Comparison of ENCODE assay signal across 17 cellular contexts in genomic region chr1:27325286-27325685, GRCh38. TPM values are rescaled to one million over a fixed set of nuclear protein-coding genes. Genes with fewer than 3 reads are reported as not detected.
DNase-seq lines count a peak whose midpoint lies in the region; ATAC-seq, FAIRE-seq and TF ChIP-seq lines count a peak whose summit lies in the region.
"Had no signal": no experiment of that assay in that cellular context is flagged by ENCODE, and none has a peak within 500 bp of the region (broad histone marks: within the 10 kb centered on the region; RNA-seq: fewer than 3 reads in every experiment).

No MANE protein-coding gene starts in this region.

- no peaks in the 10 kb centered on the region for H3K27me3 Mint-ChIP-seq in activated CD4-positive, alpha-beta T cell treated with anti-CD3 and anti-CD28 coated beads for 36 hours
- peaks cover 3% of the 10 kb centered on the region for H3K27me3 Mint-ChIP-seq in endothelial cell (ENCODE audit: unreplicated experiment)

- DNase-seq in activated CD4-positive, alpha-beta T cell treated with anti-CD3 and anti-CD28 coated beads for 36 hours: no peak
- DNase-seq in activated CD4-positive, alpha-beta T cell treated with anti-CD3 and anti-CD28 coated beads, Interleukin-2, amount 50 U/mL, for 48 hours: no peak
- DNase-seq in left ventricle myocardium inferior: no peak
- DNase-seq in heart right ventricle: no peak
- no peak for DNase-seq in endothelial cell (ENCODE audit: low spot score)
- DNase-seq in central memory CD4-positive, alpha-beta T cell: no peak
- DNase-seq in HepG2 (ENCODE audit: low spot score): no peak
- DNase-seq: CD8-positive, alpha-beta memory T cell; GF-D8; HCEC 1CT; HFFc6 had no signal

- no TSS peak for BruUV-seq in HepG2 (replicated peaks; lab: Mats Ljungman, UMichigan)

- WGBS in heart right ventricle, 2 donors: 86 to 91% methylated on average over 15 of the region's 15 CpGs
- 98% methylated on average over 14 of the region's 15 CpGs for WGBS in HepG2 (ENCODE audit: low lambda C conversion rate)

- intact Hi-C loops in activated CD4-positive, alpha-beta T cell treated with anti-CD3 and anti-CD28 coated beads for 36 hours (cut with DNase I, micrococcal nuclease): loop anchor here in 1 of 2 experiments (10.0 kb wide), 1 partner anchor 280 kb away; the partner anchor contains the start of gene AHDC1
- intact Hi-C loops in left ventricle myocardium inferior (cut with micrococcal nuclease): no loop called here
- intact Hi-C loops in heart right ventricle (cut with DNase I): loop anchor here in 1 of 10 donors (5.0 kb wide), 1 partner anchor 37 kb away; no protein-coding TSS in a partner anchor
- intact Hi-C loops in HepG2 (cut with micrococcal nuclease; ENCODE audit: unreplicated experiment): no loop called here

- no peak for TF ChIP-seq EP300 in HepG2 (IDR thresholded peaks at IDR 0.05; ENCODE audit: low read depth in 2 of 2, low read length in 2 of 2)
- no peak for TF ChIP-seq EP300 in HepG2 (CRISPR knock-in tag; IDR thresholded peaks at IDR 0.05; ENCODE audit: borderline replicate concordance)

- peak overlapping the region; percentile 63 for H3K27ac ChIP-seq in left ventricle myocardium inferior (replicated peaks)
- peak overlapping the region in 2 of 10 donors; percentile 40 to 64 for H3K27ac ChIP-seq in heart right ventricle
- no peak overlapping the region for H3K27ac ChIP-seq in HepG2 (ENCODE audit: extremely low read length, insufficient read depth, low read length)
- H3K27ac ChIP-seq: 22Rv1, BLaER1 had no signal

- H3K27ac Mint-ChIP-seq in activated CD4-positive, alpha-beta T cell treated with anti-CD3 and anti-CD28 coated beads for 36 hours: peak overlapping the region; percentile 25
- H3K27ac Mint-ChIP-seq in endothelial cell (ENCODE audit: unreplicated experiment): peak overlapping the region; percentile 25
- H3K27ac Mint-ChIP-seq: HFFc6 had no signal

- H3K4me1 Mint-ChIP-seq in activated CD4-positive, alpha-beta T cell treated with anti-CD3 and anti-CD28 coated beads for 36 hours: peaks cover 60% of the 10 kb centered on the region
- H3K4me1 Mint-ChIP-seq in endothelial cell (ENCODE audit: unreplicated experiment): peaks cover 28% of the 10 kb centered on the region

- H3K36me3 Mint-ChIP-seq in activated CD4-positive, alpha-beta T cell treated with anti-CD3 and anti-CD28 coated beads for 36 hours (ENCODE audit: low read depth): peaks cover 36% of the 10 kb centered on the region
- peaks cover 17% of the 10 kb centered on the region for H3K36me3 Mint-ChIP-seq in endothelial cell (ENCODE audit: low read depth, unreplicated experiment)

- FAIRE-seq in HepG2 (lab: Jason Lieb, UNC): no peak

- TF ChIP-seq CTCF in left ventricle myocardium inferior (IDR thresholded peaks at IDR 0.05; ENCODE audit: borderline replicate concordance): no peak
- no peak for TF ChIP-seq CTCF in heart right ventricle (IDR thresholded peaks at IDR 0.05)
- no peak for TF ChIP-seq CTCF in endothelial cell (IDR thresholded peaks at IDR 0.05; ENCODE audit: unreplicated experiment)
- TF ChIP-seq CTCF in HepG2 (CRISPR knock-in tag; IDR thresholded peaks at IDR 0.05): no peak

- peaks cover 26% of the 10 kb centered on the region for H3K36me3 ChIP-seq in left ventricle myocardium inferior
- H3K36me3 ChIP-seq in heart right ventricle: peaks cover 0 to 65% (median 8%) of the 10 kb centered on the region in 9 donors
- peaks cover 5 to 46% of the 10 kb centered on the region in 2 experiments; a peak in 4 of 5 replicates for H3K36me3 ChIP-seq in HepG2 (replicated peaks in 1 of 2; ENCODE audit: control insufficient read depth in 1 of 2, insufficient read depth in 2 of 2, low read length in 2 of 2)

- H3K4me3 Mint-ChIP-seq in activated CD4-positive, alpha-beta T cell treated with anti-CD3 and anti-CD28 coated beads for 36 hours: no peak overlapping the region
- peak overlapping the region; percentile 29 for H3K4me3 Mint-ChIP-seq in endothelial cell (ENCODE audit: unreplicated experiment)
- H3K4me3 Mint-ChIP-seq: HFFc6 had no signal

- CTCF ChIA-PET in activated CD4-positive, alpha-beta T cell treated with anti-CD3 and anti-CD28 coated beads for 36 hours (lab: Charles Lee): interaction anchor here (1.1 to 1.5 kb wide), 2 partner anchors 66 to 279 kb away, joined by 6 to 7 read pairs; no protein-coding TSS in a partner anchor
- CTCF ChIA-PET in HepG2 (lab: Yijun Ruan, JAX; ENCODE audit: low intra/inter-chr PET ratio, low total read pairs): no interaction called here

- in situ Hi-C loops in HepG2 (cut with HindIII; ENCODE audit: extremely low pct_ligation_motif_present, low pct_unique_long_range_greater_than_20kb): no loop called here

- peaks cover 35% of the 10 kb centered on the region for H3K79me2 ChIP-seq in HepG2 (ENCODE audit: insufficient read depth, low read length)

- H3K9me3 Mint-ChIP-seq in activated CD4-positive, alpha-beta T cell treated with anti-CD3 and anti-CD28 coated beads for 36 hours (ENCODE audit: low read depth): no peaks in the 10 kb centered on the region
- no peaks in the 10 kb centered on the region for H3K9me3 Mint-ChIP-seq in endothelial cell (ENCODE audit: unreplicated experiment)
- H3K9me3 Mint-ChIP-seq: CD8-positive, alpha-beta memory T cell; HFFc6 had no signal

- peaks cover 76% of the 10 kb centered on the region for H3K4me1 ChIP-seq in left ventricle myocardium inferior
- peaks cover 10 to 77% (median 52%) of the 10 kb centered on the region in 9 donors for H3K4me1 ChIP-seq in heart right ventricle
- peaks cover 26% of the 10 kb centered on the region for H3K4me1 ChIP-seq in HepG2 (ENCODE audit: insufficient read depth, low read length)
- H3K4me1 ChIP-seq: Caco-2 had no signal

- ATAC-seq in activated CD4-positive, alpha-beta T cell treated with anti-CD3 and anti-CD28 coated beads for 36 hours: no peak
- ATAC-seq in heart right ventricle: no peak
- ATAC-seq in HepG2: no peak

- no peak overlapping the region for H3K9ac ChIP-seq in HepG2 (ENCODE audit: insufficient read depth, low read depth, low read length)
- H3K9ac ChIP-seq: BLaER1 had no signal

- no peak for TF ChIP-seq RAD21 in HepG2 (CRISPR knock-in tag; IDR thresholded peaks at IDR 0.05)

- H3K4me2 ChIP-seq in HepG2 (ENCODE audit: low read depth, low read length): no peak overlapping the region
- H3K4me2 ChIP-seq: BLaER1 had no signal

- no peak overlapping the region for H3K4me3 ChIP-seq in left ventricle myocardium inferior
- H3K4me3 ChIP-seq in heart right ventricle: no peak overlapping the region
- no peak overlapping the region for H3K4me3 ChIP-seq in HepG2 (replicated peaks in 1 of 3; ENCODE audit: insufficient read depth in 1 of 3, low read depth in 2 of 3, low read length in 3 of 3)
- H3K4me3 ChIP-seq: BLaER1 had no signal

- H3K9me3 ChIP-seq in left ventricle myocardium inferior (replicated peaks): no peaks in the 10 kb centered on the region
- no peaks in the 10 kb centered on the region for H3K9me3 ChIP-seq in heart right ventricle
- no peaks in the 10 kb centered on the region for H3K9me3 ChIP-seq in HepG2 (ENCODE audit: low read length)
- H3K9me3 ChIP-seq: BLaER1, Caco-2 had no signal

- no peak for TF ChIP-seq POLR2A in HepG2 (IDR thresholded peaks at IDR 0.05; ENCODE audit: insufficient read depth in 1 of 2, low read depth in 2 of 2, low read length in 2 of 2)

- H3K27me3 ChIP-seq in left ventricle myocardium inferior (ENCODE audit: low read depth): no peaks in the 10 kb centered on the region
- no peaks in the 10 kb centered on the region for H3K27me3 ChIP-seq in heart right ventricle
- H3K27me3 ChIP-seq in HepG2 (ENCODE audit: control insufficient read depth in 1 of 2, insufficient read depth in 2 of 2, low read length in 2 of 2): peaks cover 0 to 6% of the 10 kb centered on the region in 2 experiments; a peak in 1 of 5 replicates
- H3K27me3 ChIP-seq: BLaER1 had no signal

- H4K20me1 ChIP-seq in HepG2 (ENCODE audit: insufficient read depth, low read length): no peaks in the 10 kb centered on the region

- POLR2A ChIA-PET in activated CD4-positive, alpha-beta T cell treated with anti-CD3 and anti-CD28 coated beads for 36 hours (lab: Charles Lee): no interaction called here
- POLR2A ChIA-PET in HepG2 (lab: Yijun Ruan, JAX): no interaction called here

- no peak overlapping the region for H2AFZ ChIP-seq in HepG2 (ENCODE audit: low read length)

RNA-seq across cellular contexts. Expression of gene TMEM222, which starts 3.3 kb away (rescaled TPM):
- total RNA-seq in activated CD4-positive, alpha-beta T cell treated with anti-CD3 and anti-CD28 coated beads for 36 hours: 10 to 100 TPM; 27.5 to 31.2 TPM
- total RNA-seq in left ventricle myocardium inferior: 19.4 TPM
- total RNA-seq in heart right ventricle: 10 to 100 TPM; 24.1 to 32.8 (median 26.4) TPM
- 10 to 100 TPM; 32.2 to 47.2 TPM for polyA plus RNA-seq in heart right ventricle
- total RNA-seq in endothelial cell (ENCODE audit: unreplicated experiment): 43.5 TPM
- 9.9 and 22.7 TPM in 2 replicates for total RNA-seq in HepG2 (2016; rRNA removed; fragmentation: Illumina TruSeq; extraction: Trizol)
- total RNA-seq in HepG2 (2016; cell fraction: cytosol; rRNA removed; fragmentation: Illumina TruSeq; extraction: Trizol; ENCODE audit: low read depth): 10.4 and 13.7 TPM in 2 replicates
- total RNA-seq in HepG2 (2016; cell fraction: insoluble cytoplasmic fraction; rRNA removed; fragmentation: Illumina TruSeq; extraction: Trizol): 9.9 and 24.4 TPM in 2 replicates
- total RNA-seq in HepG2 (2016; cell fraction: membrane; rRNA removed; fragmentation: Illumina TruSeq; extraction: Trizol): 19.0 and 21.0 TPM in 2 replicates
- total RNA-seq in HepG2 (2016; cell fraction: nucleus; rRNA removed; fragmentation: Illumina TruSeq; extraction: Trizol): 20.8 and 23.3 TPM in 2 replicates
- polyA plus RNA-seq in HepG2 (2011; rRNA removed): 29.6 and 40.8 TPM in 2 replicates
- 26.0 and 32.7 TPM in 2 replicates for polyA plus RNA-seq in HepG2 (2011; cell fraction: cytosol; rRNA removed)
- 63.1 and 68.2 TPM in 2 replicates for polyA plus RNA-seq in HepG2 (2011; cell fraction: nucleus; rRNA removed)
- 17.8 and 25.1 TPM in 2 replicates for polyA plus RNA-seq in HepG2 (2012)
- polyA plus RNA-seq in HepG2 (2016; cell fraction: cytosol; fragmentation: Illumina TruSeq; extraction: Trizol; ENCODE audit: low read depth): 16.5 and 17.4 TPM in 2 replicates
- 11.5 and 18.3 TPM in 2 replicates for polyA plus RNA-seq in HepG2 (2016; cell fraction: insoluble cytoplasmic fraction; fragmentation: Illumina TruSeq; extraction: Trizol; ENCODE audit: low read depth)
- 21.3 and 22.0 TPM in 2 replicates for polyA plus RNA-seq in HepG2 (2016; cell fraction: membrane; fragmentation: Illumina TruSeq; extraction: Trizol; ENCODE audit: low read depth)
- 49.6 and 50.9 TPM in 2 replicates for polyA plus RNA-seq in HepG2 (2016; cell fraction: nucleus; fragmentation: Illumina TruSeq; extraction: Trizol; ENCODE audit: insufficient read depth, low read depth)
- polyA minus RNA-seq in HepG2 (2011; rRNA and poly(A)+ RNA removed; ENCODE audit: low replicate concordance): 59.9 and 69.4 TPM in 2 replicates
- polyA minus RNA-seq in HepG2 (2011; cell fraction: cytosol; rRNA and poly(A)+ RNA removed): 11.7 and 18.2 TPM in 2 replicates
- 16.6 and 21.0 TPM in 2 replicates for polyA minus RNA-seq in HepG2 (2011; cell fraction: nucleus; rRNA and poly(A)+ RNA removed)

RNA-seq across cellular contexts. Expression of gene SYTL1, which starts 16.5 kb away (rescaled TPM):
- 10 to 100 TPM; 21.4 to 26.1 TPM for total RNA-seq in activated CD4-positive, alpha-beta T cell treated with anti-CD3 and anti-CD28 coated beads for 36 hours
- total RNA-seq in left ventricle myocardium inferior: 1.1 TPM
- total RNA-seq in heart right ventricle: 1 to 10 TPM in 2 of 10 donors, under 1 TPM in 8; 0.30 to 4.3 (median 0.68) TPM
- 1 to 10 TPM in 1 of 2 donors, under 1 TPM in 1; 0.46 to 2.5 TPM for polyA plus RNA-seq in heart right ventricle
- 1.3 TPM for total RNA-seq in endothelial cell (ENCODE audit: unreplicated experiment)
- 9.1 and 17.8 TPM in 2 replicates for total RNA-seq in HepG2 (2016; rRNA removed; fragmentation: Illumina TruSeq; extraction: Trizol)
- total RNA-seq in HepG2 (2016; cell fraction: cytosol; rRNA removed; fragmentation: Illumina TruSeq; extraction: Trizol; ENCODE audit: low read depth): 5.6 TPM in 2 replicates
- total RNA-seq in HepG2 (2016; cell fraction: insoluble cytoplasmic fraction; rRNA removed; fragmentation: Illumina TruSeq; extraction: Trizol): 7.9 and 19.8 TPM in 2 replicates
- total RNA-seq in HepG2 (2016; cell fraction: membrane; rRNA removed; fragmentation: Illumina TruSeq; extraction: Trizol): 7.4 and 8.0 TPM in 2 replicates
- 15.9 and 19.3 TPM in 2 replicates for total RNA-seq in HepG2 (2016; cell fraction: nucleus; rRNA removed; fragmentation: Illumina TruSeq; extraction: Trizol)
- polyA plus RNA-seq in HepG2 (2011; rRNA removed): 11.1 and 15.8 TPM in 2 replicates
- 4.7 and 8.4 TPM in 2 replicates for polyA plus RNA-seq in HepG2 (2011; cell fraction: cytosol; rRNA removed)
- 175 and 243 TPM in 2 replicates for polyA plus RNA-seq in HepG2 (2011; cell fraction: nucleus; rRNA removed)
- 7.2 and 8.3 TPM in 2 replicates for polyA plus RNA-seq in HepG2 (2012)
- 3.6 and 4.2 TPM in 2 replicates for polyA plus RNA-seq in HepG2 (2016; cell fraction: cytosol; fragmentation: Illumina TruSeq; extraction: Trizol; ENCODE audit: low read depth)
- polyA plus RNA-seq in HepG2 (2016; cell fraction: insoluble cytoplasmic fraction; fragmentation: Illumina TruSeq; extraction: Trizol; ENCODE audit: low read depth): 8.1 and 8.6 TPM in 2 replicates
- polyA plus RNA-seq in HepG2 (2016; cell fraction: membrane; fragmentation: Illumina TruSeq; extraction: Trizol; ENCODE audit: low read depth): 4.6 and 5.4 TPM in 2 replicates
- polyA plus RNA-seq in HepG2 (2016; cell fraction: nucleus; fragmentation: Illumina TruSeq; extraction: Trizol; ENCODE audit: insufficient read depth, low read depth): 45.3 and 50.8 TPM in 2 replicates
- polyA minus RNA-seq in HepG2 (2011; rRNA and poly(A)+ RNA removed; ENCODE audit: low replicate concordance): 0.21 and 11.5 TPM in 2 replicates
- polyA minus RNA-seq in HepG2 (2011; cell fraction: cytosol; rRNA and poly(A)+ RNA removed): 3.3 and 6.7 TPM in 2 replicates
- 14.3 and 14.8 TPM in 2 replicates for polyA minus RNA-seq in HepG2 (2011; cell fraction: nucleus; rRNA and poly(A)+ RNA removed)

RNA-seq across cellular contexts. Expression of gene MAP3K6, which starts 41.5 kb away (rescaled TPM):
- total RNA-seq in activated CD4-positive, alpha-beta T cell treated with anti-CD3 and anti-CD28 coated beads for 36 hours: 1 to 10 TPM; 6.5 to 8.8 TPM
- total RNA-seq in left ventricle myocardium inferior (45.2 TPM), heart right ventricle (10 to 100 TPM; 18.6 to 71.1 (median 27.1) TPM), endothelial cell (ENCODE audit: unreplicated experiment) (35.7 TPM), HepG2 (2016; rRNA removed; fragmentation: Illumina TruSeq; extraction: Trizol) (2.7 and 3.5 TPM in 2 replicates)
- polyA plus RNA-seq in heart right ventricle (100 to 1,000 TPM in 1 of 2 donors, 10 to 100 TPM in 1; 58.5 to 179 TPM), HepG2 (2011; rRNA removed) (2.7 and 3.2 TPM in 2 replicates)
- total RNA-seq in HepG2 (2016; cell fraction: cytosol; rRNA removed; fragmentation: Illumina TruSeq; extraction: Trizol; ENCODE audit: low read depth): 0.62 and 2.3 TPM in 2 replicates
- 2.6 and 2.8 TPM in 2 replicates for total RNA-seq in HepG2 (2016; cell fraction: insoluble cytoplasmic fraction; rRNA removed; fragmentation: Illumina TruSeq; extraction: Trizol)
- 0.93 and 0.99 TPM in 2 replicates for total RNA-seq in HepG2 (2016; cell fraction: membrane; rRNA removed; fragmentation: Illumina TruSeq; extraction: Trizol)
- total RNA-seq in HepG2 (2016; cell fraction: nucleus; rRNA removed; fragmentation: Illumina TruSeq; extraction: Trizol): 1.8 and 2.3 TPM in 2 replicates
- 1.2 and 1.4 TPM in 2 replicates for polyA plus RNA-seq in HepG2 (2011; cell fraction: cytosol; rRNA removed)
- polyA plus RNA-seq in HepG2 (2011; cell fraction: nucleus; rRNA removed): 20.8 and 29.2 TPM in 2 replicates
- 0.97 and 2.1 TPM in 2 replicates for polyA plus RNA-seq in HepG2 (2012)
- 0.44 and 1.2 TPM in 2 replicates for polyA plus RNA-seq in HepG2 (2016; cell fraction: cytosol; fragmentation: Illumina TruSeq; extraction: Trizol; ENCODE audit: low read depth)
- 2.4 and 2.8 TPM in 2 replicates for polyA plus RNA-seq in HepG2 (2016; cell fraction: insoluble cytoplasmic fraction; fragmentation: Illumina TruSeq; extraction: Trizol; ENCODE audit: low read depth)
- 1.1 and 1.2 TPM in 2 replicates for polyA plus RNA-seq in HepG2 (2016; cell fraction: membrane; fragmentation: Illumina TruSeq; extraction: Trizol; ENCODE audit: low read depth)
- polyA plus RNA-seq in HepG2 (2016; cell fraction: nucleus; fragmentation: Illumina TruSeq; extraction: Trizol; ENCODE audit: insufficient read depth, low read depth): 5.1 and 8.1 TPM in 2 replicates
- polyA minus RNA-seq in HepG2 (2011; rRNA and poly(A)+ RNA removed; ENCODE audit: low replicate concordance): 5.7 and 12.4 TPM in 2 replicates
- 0.59 and 1.5 TPM in 2 replicates for polyA minus RNA-seq in HepG2 (2011; cell fraction: cytosol; rRNA and poly(A)+ RNA removed)
- polyA minus RNA-seq in HepG2 (2011; cell fraction: nucleus; rRNA and poly(A)+ RNA removed): 3.4 and 4.0 TPM in 2 replicates

RNA-seq across cellular contexts. Expression of gene FCN3, which starts 49.3 kb away (rescaled TPM):
- total RNA-seq in activated CD4-positive, alpha-beta T cell treated with anti-CD3 and anti-CD28 coated beads for 36 hours: not detected
- total RNA-seq in left ventricle myocardium inferior: 27.3 TPM
- 100 to 1,000 TPM in 1 of 10 donors, 10 to 100 TPM in 3, 1 to 10 TPM in 6; 1.6 to 161 (median 4.2) TPM for total RNA-seq in heart right ventricle
- 100 to 1,000 TPM; 124 to 210 TPM for polyA plus RNA-seq in heart right ventricle
- 132 TPM for total RNA-seq in endothelial cell (ENCODE audit: unreplicated experiment)
- total RNA-seq in HepG2 (2016; rRNA removed; fragmentation: Illumina TruSeq; extraction: Trizol): not detected in 2 replicates
- total RNA-seq in HepG2 (2016; cell fraction: cytosol; rRNA removed; fragmentation: Illumina TruSeq; extraction: Trizol; ENCODE audit: low read depth): not detected in 2 replicates
- not detected in 2 replicates for total RNA-seq in HepG2 (2016; cell fraction: insoluble cytoplasmic fraction; rRNA removed; fragmentation: Illumina TruSeq; extraction: Trizol)
- not detected in 2 replicates for total RNA-seq in HepG2 (2016; cell fraction: membrane; rRNA removed; fragmentation: Illumina TruSeq; extraction: Trizol)
- total RNA-seq in HepG2 (2016; cell fraction: nucleus; rRNA removed; fragmentation: Illumina TruSeq; extraction: Trizol): not detected in 2 replicates
- polyA plus RNA-seq in HepG2 (2011; rRNA removed): not detected in 2 replicates
- not detected in 2 replicates for polyA plus RNA-seq in HepG2 (2011; cell fraction: cytosol; rRNA removed)
- not detected in 2 replicates for polyA plus RNA-seq in HepG2 (2011; cell fraction: nucleus; rRNA removed)
- polyA plus RNA-seq in HepG2 (2012): not detected in 2 replicates
- not detected in 2 replicates for polyA plus RNA-seq in HepG2 (2016; cell fraction: cytosol; fragmentation: Illumina TruSeq; extraction: Trizol; ENCODE audit: low read depth)
- not detected in 2 replicates for polyA plus RNA-seq in HepG2 (2016; cell fraction: insoluble cytoplasmic fraction; fragmentation: Illumina TruSeq; extraction: Trizol; ENCODE audit: low read depth)
- not detected in 2 replicates for polyA plus RNA-seq in HepG2 (2016; cell fraction: membrane; fragmentation: Illumina TruSeq; extraction: Trizol; ENCODE audit: low read depth)
- polyA plus RNA-seq in HepG2 (2016; cell fraction: nucleus; fragmentation: Illumina TruSeq; extraction: Trizol; ENCODE audit: insufficient read depth, low read depth): not detected in 2 replicates
- polyA minus RNA-seq in HepG2 (2011; rRNA and poly(A)+ RNA removed; ENCODE audit: low replicate concordance): not detected in 2 replicates
- not detected in 2 replicates for polyA minus RNA-seq in HepG2 (2011; cell fraction: cytosol; rRNA and poly(A)+ RNA removed)
- polyA minus RNA-seq in HepG2 (2011; cell fraction: nucleus; rRNA and poly(A)+ RNA removed): not detected in 2 replicates
- total RNA-seq: A673; Caco-2; CD8-positive, alpha-beta memory T cell; H4; HFFc6; HT1080 had no signal
- polyA plus RNA-seq: CD8-positive, alpha-beta memory T cell had no signal

RNA-seq across cellular contexts. Expression of gene CD164L2, which starts 57.8 kb away (rescaled TPM):
- total RNA-seq in activated CD4-positive, alpha-beta T cell treated with anti-CD3 and anti-CD28 coated beads for 36 hours: not detected
- total RNA-seq in left ventricle myocardium inferior: not detected
- total RNA-seq in heart right ventricle: not detected
- polyA plus RNA-seq in heart right ventricle: not detected
- total RNA-seq in endothelial cell (ENCODE audit: unreplicated experiment): 0.72 TPM
- total RNA-seq in HepG2 (2016; rRNA removed; fragmentation: Illumina TruSeq; extraction: Trizol): not detected in 2 replicates
- total RNA-seq in HepG2 (2016; cell fraction: cytosol; rRNA removed; fragmentation: Illumina TruSeq; extraction: Trizol; ENCODE audit: low read depth): not detected in 2 replicates
- not detected in 2 replicates for total RNA-seq in HepG2 (2016; cell fraction: insoluble cytoplasmic fraction; rRNA removed; fragmentation: Illumina TruSeq; extraction: Trizol)
- total RNA-seq in HepG2 (2016; cell fraction: membrane; rRNA removed; fragmentation: Illumina TruSeq; extraction: Trizol): not detected in 2 replicates
- not detected in 2 replicates for total RNA-seq in HepG2 (2016; cell fraction: nucleus; rRNA removed; fragmentation: Illumina TruSeq; extraction: Trizol)
- not detected in 2 replicates for polyA plus RNA-seq in HepG2 (2011; rRNA removed)
- polyA plus RNA-seq in HepG2 (2011; cell fraction: cytosol; rRNA removed): not detected in 2 replicates
- 0.17 and 0.21 TPM in 2 replicates for polyA plus RNA-seq in HepG2 (2011; cell fraction: nucleus; rRNA removed)
- polyA plus RNA-seq in HepG2 (2012): not detected in 2 replicates
- polyA plus RNA-seq in HepG2 (2016; cell fraction: cytosol; fragmentation: Illumina TruSeq; extraction: Trizol; ENCODE audit: low read depth): not detected in 2 replicates
- not detected in 2 replicates for polyA plus RNA-seq in HepG2 (2016; cell fraction: insoluble cytoplasmic fraction; fragmentation: Illumina TruSeq; extraction: Trizol; ENCODE audit: low read depth)
- polyA plus RNA-seq in HepG2 (2016; cell fraction: membrane; fragmentation: Illumina TruSeq; extraction: Trizol; ENCODE audit: low read depth): not detected in 2 replicates
- not detected in 2 replicates for polyA plus RNA-seq in HepG2 (2016; cell fraction: nucleus; fragmentation: Illumina TruSeq; extraction: Trizol; ENCODE audit: insufficient read depth, low read depth)
- polyA minus RNA-seq in HepG2 (2011; rRNA and poly(A)+ RNA removed; ENCODE audit: low replicate concordance): 0.16 TPM in 1 of 2 replicates, not detected in the other
- not detected in 2 replicates for polyA minus RNA-seq in HepG2 (2011; cell fraction: cytosol; rRNA and poly(A)+ RNA removed)
- polyA minus RNA-seq in HepG2 (2011; cell fraction: nucleus; rRNA and poly(A)+ RNA removed): not detected in 2 replicates
- total RNA-seq: A673; Caco-2; CD8-positive, alpha-beta memory T cell; H4; HFFc6; HT1080 had no signal
- polyA plus RNA-seq: CD8-positive, alpha-beta memory T cell had no signal
